20 cellular contexts compared by ENCODE assay signal in the genomic region with DNA sequence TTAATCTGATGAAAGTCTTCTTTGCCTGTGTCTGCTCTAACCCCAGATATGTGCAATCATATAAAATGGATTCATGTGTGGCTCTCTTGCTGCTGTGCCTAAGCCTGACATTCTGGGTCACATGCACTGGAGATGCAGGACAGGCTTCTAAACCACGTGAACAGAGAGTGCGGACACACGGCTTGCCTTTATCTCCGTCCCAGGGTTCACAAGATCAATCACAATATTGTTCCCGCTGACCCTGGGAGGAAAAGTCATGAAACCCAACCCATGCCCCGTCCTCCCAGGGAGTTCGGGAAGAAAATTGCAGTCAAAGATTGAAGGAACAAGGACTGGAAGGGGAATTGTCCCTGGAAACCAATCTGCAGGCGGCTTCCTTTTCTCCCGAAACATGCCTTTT.
DNase-seq lines count a peak whose midpoint lies in the region; ATAC-seq, FAIRE-seq and TF ChIP-seq lines count a peak whose summit lies in the region.
"Had no signal": no experiment of that assay in that cellular context is flagged by ENCODE, and none has a peak within 500 bp of the region (broad histone marks: within the 10 kb centered on the region; RNA-seq: fewer than 3 reads in every experiment).

No MANE protein-coding gene starts in this region.

- no peaks in the 10 kb centered on the region for H4K20me1 ChIP-seq in HepG2 (ENCODE audit: insufficient read depth, low read length)
- no peaks in the 10 kb centered on the region for H4K20me1 ChIP-seq in neural progenitor cell (ENCODE audit: low read depth)

- H3K36me3 Mint-ChIP-seq in activated CD4-positive, alpha-beta T cell treated with anti-CD3 and anti-CD28 coated beads, Interleukin-2, amount 10 ng/mL, durations not matched to agents 24 days and 14 days (ENCODE audit: low read depth) = no peaks in the 10 kb centered on the region
- no peaks in the 10 kb centered on the region for H3K36me3 Mint-ChIP-seq in activated CD4-positive, alpha-beta T cell treated with anti-CD3 and anti-CD28 coated beads, Interleukin-2, amount 10 ng/mL, durations not matched to agents 7 days and 5 days (ENCODE audit: low read depth)
- peaks cover 2% of the 10 kb centered on the region for H3K36me3 Mint-ChIP-seq in neural progenitor cell

- H3K27ac Mint-ChIP-seq in activated CD4-positive, alpha-beta T cell treated with anti-CD3 and anti-CD28 coated beads, Interleukin-2, amount 10 ng/mL, durations not matched to agents 24 days and 14 days = no peak overlapping the region
- no peak overlapping the region for H3K27ac Mint-ChIP-seq in activated CD4-positive, alpha-beta T cell treated with anti-CD3 and anti-CD28 coated beads, Interleukin-2, amount 10 ng/mL, durations not matched to agents 7 days and 5 days
- peak overlapping the region; percentile 39 for H3K27ac Mint-ChIP-seq in neural progenitor cell
- H3K27ac Mint-ChIP-seq: B cell; CD4-positive, alpha-beta T cell had no signal

- H3K4me3 ChIP-seq in HepG2 (replicated peaks in 1 of 3; ENCODE audit: insufficient read depth in 1 of 3, low read depth in 2 of 3, low read length in 3 of 3) (no peak overlapping the region), neural progenitor cell (no peak overlapping the region)
- H3K4me3 ChIP-seq: GM23248 had no signal

- WGBS in HepG2 (ENCODE audit: low lambda C conversion rate) = 34% methylated on average over 9 of the region's 9 CpGs

- H3K4me1 Mint-ChIP-seq in activated CD4-positive, alpha-beta T cell treated with anti-CD3 and anti-CD28 coated beads, Interleukin-2, amount 10 ng/mL, durations not matched to agents 24 days and 14 days = no peaks in the 10 kb centered on the region
- H3K4me1 Mint-ChIP-seq in activated CD4-positive, alpha-beta T cell treated with anti-CD3 and anti-CD28 coated beads, Interleukin-2, amount 10 ng/mL, durations not matched to agents 7 days and 5 days = no peaks in the 10 kb centered on the region
- H3K4me1 Mint-ChIP-seq in neural progenitor cell = peaks cover 34% of the 10 kb centered on the region
- H3K4me1 Mint-ChIP-seq: B cell had no signal

- H2AFZ ChIP-seq in HepG2 (ENCODE audit: low read length) = no peak overlapping the region
- H2AFZ ChIP-seq in neural progenitor cell (replicated peaks) = no peak overlapping the region
- H2AFZ ChIP-seq: GM23248 had no signal

- H3K27ac ChIP-seq in HepG2 (ENCODE audit: extremely low read length, insufficient read depth, low read length) = no peak overlapping the region
- no peak overlapping the region for H3K27ac ChIP-seq in neural progenitor cell
- H3K27ac ChIP-seq: GM23248, KMS-11, RWPE1 had no signal

- no peaks in the 10 kb centered on the region for H3F3A ChIP-seq in neural progenitor cell (ENCODE audit: low read depth)

- H3K9me3 Mint-ChIP-seq in activated CD4-positive, alpha-beta T cell treated with anti-CD3 and anti-CD28 coated beads, Interleukin-2, amount 10 ng/mL, durations not matched to agents 24 days and 14 days = no peaks in the 10 kb centered on the region
- H3K9me3 Mint-ChIP-seq in activated CD4-positive, alpha-beta T cell treated with anti-CD3 and anti-CD28 coated beads, Interleukin-2, amount 10 ng/mL, durations not matched to agents 7 days and 5 days = no peaks in the 10 kb centered on the region
- H3K9me3 Mint-ChIP-seq in neural progenitor cell = peaks cover 9% of the 10 kb centered on the region
- H3K9me3 Mint-ChIP-seq: CD4-positive, alpha-beta T cell had no signal

- POLR2A ChIA-PET in activated CD4-positive, alpha-beta T cell treated with anti-CD3 and anti-CD28 coated beads, Interleukin-2, amount 10 ng/mL, durations not matched to agents 7 days and 5 days (lab: Charles Lee) = no interaction called here
- POLR2A ChIA-PET in HepG2 (lab: Yijun Ruan, JAX) = no interaction called here

- intact Hi-C loops in activated CD4-positive, alpha-beta T cell treated with anti-CD3 and anti-CD28 coated beads, Interleukin-2, amount 10 ng/mL, durations not matched to agents 24 days and 14 days (cut with micrococcal nuclease) = no loop called here
- intact Hi-C loops in HepG2 (cut with micrococcal nuclease; ENCODE audit: unreplicated experiment) = no loop called here

- DNase-seq in activated CD4-positive, alpha-beta T cell treated with anti-CD3 and anti-CD28 coated beads, Interleukin-2, amount 10 ng/mL, durations not matched to agents 24 days and 14 days = peak; percentile 25
- DNase-seq in activated CD4-positive, alpha-beta T cell treated with anti-CD3 and anti-CD28 coated beads, Interleukin-2, amount 10 ng/mL, durations not matched to agents 7 days and 5 days = no peak
- DNase-seq in HepG2 (ENCODE audit: low spot score) (peak; percentile 28), neural progenitor cell (ENCODE audit: low spot score) (no peak), HTR-8/SVneo (ENCODE audit: insufficient read length, low spot score) (no peak), DMS153 (lab: John Stamatoyannopoulos, UW) (no peak)
- no peak for DNase-seq in activated naive CD4-positive, alpha-beta T cell treated with anti-CD3 and anti-CD28 coated beads, Interleukin-2, amount 50 U/mL, for 16 hours
- DNase-seq in activated T-cell treated with anti-CD3 and anti-CD28 coated beads, Interleukin-2, amount 50 U/mL, for 1 hour = no peak
- DNase-seq: 8988T; Caco-2; CD4-positive, alpha-beta T cell; GDM1; GM23248; NCI-H524 treated with DMSO at 0.1 percent for 48 hours; PC-3; SIG-M5 had no signal

- TF ChIP-seq CTCF in HepG2 (CRISPR knock-in tag; IDR thresholded peaks at IDR 0.05) (no peak), neural progenitor cell (IDR thresholded peaks at IDR 0.05) (no peak)

- H3K27me3 ChIP-seq in HepG2 (ENCODE audit: control insufficient read depth in 1 of 2, insufficient read depth in 2 of 2, low read length in 2 of 2) = peaks cover 0 to 30% of the 10 kb centered on the region in 2 experiments; a peak in 3 of 5 replicates
- H3K27me3 ChIP-seq in neural progenitor cell = no peaks in the 10 kb centered on the region

- peak overlapping the region; percentile 60 for H3K4me2 ChIP-seq in HepG2 (ENCODE audit: low read depth, low read length)
- H3K4me2 ChIP-seq in neural progenitor cell = no peak overlapping the region
- H3K4me2 ChIP-seq: KMS-11 had no signal

- peaks cover 3% of the 10 kb centered on the region for H3K27me3 Mint-ChIP-seq in activated CD4-positive, alpha-beta T cell treated with anti-CD3 and anti-CD28 coated beads, Interleukin-2, amount 10 ng/mL, durations not matched to agents 24 days and 14 days
- no peaks in the 10 kb centered on the region for H3K27me3 Mint-ChIP-seq in activated CD4-positive, alpha-beta T cell treated with anti-CD3 and anti-CD28 coated beads, Interleukin-2, amount 10 ng/mL, durations not matched to agents 7 days and 5 days
- H3K27me3 Mint-ChIP-seq in neural progenitor cell (ENCODE audit: insufficient read depth, low read depth) = peaks cover 10% of the 10 kb centered on the region

- BruUV-seq in HepG2 (replicated peaks; lab: Mats Ljungman, UMichigan) = no TSS peak

- H3K9me3 ChIP-seq in HepG2 (ENCODE audit: low read length) (no peaks in the 10 kb centered on the region), neural progenitor cell (ENCODE audit: low read depth) (no peaks in the 10 kb centered on the region)
- H3K9me3 ChIP-seq: Caco-2 had no signal

- no peak overlapping the region for H3K4me3 Mint-ChIP-seq in activated CD4-positive, alpha-beta T cell treated with anti-CD3 and anti-CD28 coated beads, Interleukin-2, amount 10 ng/mL, durations not matched to agents 24 days and 14 days
- no peak overlapping the region for H3K4me3 Mint-ChIP-seq in activated CD4-positive, alpha-beta T cell treated with anti-CD3 and anti-CD28 coated beads, Interleukin-2, amount 10 ng/mL, durations not matched to agents 7 days and 5 days
- H3K4me3 Mint-ChIP-seq in neural progenitor cell = no peak overlapping the region
- H3K4me3 Mint-ChIP-seq: B cell; CD4-positive, alpha-beta T cell had no signal

- H3K9ac ChIP-seq in HepG2 (ENCODE audit: insufficient read depth, low read depth, low read length) = no peak overlapping the region
- H3K9ac ChIP-seq in neural progenitor cell = no peak overlapping the region
- H3K9ac ChIP-seq: GM23248, KMS-11 had no signal

- CTCF ChIA-PET in activated CD4-positive, alpha-beta T cell treated with anti-CD3 and anti-CD28 coated beads, Interleukin-2, amount 10 ng/mL, durations not matched to agents 7 days and 5 days (lab: Charles Lee) = interaction anchor here (1.4 kb wide), 1 partner anchor 9 kb away, joined by 3 read pairs; no protein-coding TSS in a partner anchor
- CTCF ChIA-PET in HepG2 (lab: Yijun Ruan, JAX; ENCODE audit: low intra/inter-chr PET ratio, low total read pairs) = no interaction called here

- peak; percentile 73 for ATAC-seq in HepG2
- ATAC-seq: HCT116 had no signal

- H3K79me2 ChIP-seq in HepG2 (ENCODE audit: insufficient read depth, low read length) = no peaks in the 10 kb centered on the region
- H3K79me2 ChIP-seq in neural progenitor cell (ENCODE audit: low read depth) = no peaks in the 10 kb centered on the region

- TF ChIP-seq EP300 in HepG2 (IDR thresholded peaks at IDR 0.05; ENCODE audit: low read depth in 2 of 2, low read length in 2 of 2) (peak in 1 of 2 experiments; percentile 60; a peak in 2 of 4 replicates), HepG2 (CRISPR knock-in tag; IDR thresholded peaks at IDR 0.05; ENCODE audit: borderline replicate concordance) (peak; percentile 74; the same call in 1 of the 2 replicates)

- no peak for TF ChIP-seq POLR2A in HepG2 (IDR thresholded peaks at IDR 0.05; ENCODE audit: insufficient read depth in 1 of 2, low read depth in 2 of 2, low read length in 2 of 2)

- in situ Hi-C loops in HepG2 (cut with HindIII; ENCODE audit: extremely low pct_ligation_motif_present, low pct_unique_long_range_greater_than_20kb) = no loop called here

- no peaks in the 10 kb centered on the region for H3K36me3 ChIP-seq in HepG2 (replicated peaks in 1 of 2; ENCODE audit: control insufficient read depth in 1 of 2, insufficient read depth in 2 of 2, low read length in 2 of 2)
- H3K36me3 ChIP-seq in neural progenitor cell = no peaks in the 10 kb centered on the region

- FAIRE-seq in HepG2 (lab: Jason Lieb, UNC) = peak; percentile 44
- no peak for FAIRE-seq in HTR-8/SVneo (lab: Jason Lieb, UNC)

- no peak for TF ChIP-seq RAD21 in HepG2 (CRISPR knock-in tag; IDR thresholded peaks at IDR 0.05)

- peaks cover 31% of the 10 kb centered on the region for H3K4me1 ChIP-seq in HepG2 (ENCODE audit: insufficient read depth, low read length)
- peaks cover 14% of the 10 kb centered on the region for H3K4me1 ChIP-seq in neural progenitor cell
- H3K4me1 ChIP-seq: Caco-2 had no signal

Comparison
In these comparisons a context has a peak if more than half of its experiments do, and no peak if none do; other contexts are left out.
1. DNase-seq: peak in activated CD4-positive, alpha-beta T cell treated with anti-CD3 and anti-CD28 coated beads, Interleukin-2, amount 10 ng/mL, durations not matched to agents 24 days and 14 days (single experiment) and HepG2 (single experiment); none in activated CD4-positive, alpha-beta T cell treated with anti-CD3 and anti-CD28 coated beads, Interleukin-2, amount 10 ng/mL, durations not matched to agents 7 days and 5 days (single experiment), neural progenitor cell (single experiment), HTR-8/SVneo (single experiment), activated naive CD4-positive, alpha-beta T cell treated with anti-CD3 and anti-CD28 coated beads, Interleukin-2, amount 50 U/mL, for 16 hours (single experiment), DMS153 (single experiment) and activated T-cell treated with anti-CD3 and anti-CD28 coated beads, Interleukin-2, amount 50 U/mL, for 1 hour (single experiment).